ENCODE assay signal across 20 cellular contexts in the genomic region with DNA sequence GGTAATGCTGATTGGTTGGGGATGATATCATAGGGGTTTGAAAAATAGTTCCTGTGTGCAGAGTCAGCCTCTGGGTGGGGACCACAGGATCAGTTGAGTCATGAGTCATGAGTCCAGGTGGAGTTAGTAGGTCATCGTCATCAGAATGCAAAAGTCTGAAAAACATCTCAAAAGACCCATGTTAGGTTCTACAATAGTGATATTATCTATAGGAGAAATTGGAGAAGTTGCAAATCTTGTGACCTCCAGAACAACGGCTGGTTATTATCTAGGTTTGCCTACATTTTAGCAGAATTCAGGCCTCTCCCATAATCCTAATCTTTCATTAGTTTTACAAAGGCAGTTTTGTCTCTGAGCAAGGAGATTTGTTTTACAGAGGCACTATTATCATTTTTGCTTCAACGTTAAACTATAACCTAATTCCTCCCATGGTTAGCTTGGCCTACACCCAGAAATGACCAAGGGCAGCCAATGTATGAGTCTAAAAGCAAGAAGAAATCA. TPM values are rescaled to one million over a fixed set of nuclear protein-coding genes. Genes with fewer than 3 reads are reported as not detected.
DNase-seq lines count a peak whose midpoint lies in the region; ATAC-seq, FAIRE-seq and TF ChIP-seq lines count a peak whose summit lies in the region.
"Had no signal": no experiment of that assay in that cellular context is flagged by ENCODE, and none has a peak within 500 bp of the region (broad histone marks: within the 10 kb centered on the region; RNA-seq: fewer than 3 reads in every experiment).

No MANE protein-coding gene starts in this region.

- H4K8ac ChIP-seq in trophoblast cell (ENCODE audit: low read depth, low read length) = no peak overlapping the region

- no peak overlapping the region for H3K4me3 ChIP-seq in bronchial epithelial cell (ENCODE audit: low read depth, low read length)
- H3K4me3 ChIP-seq in trophoblast cell (ENCODE audit: low read depth, low read length) = no peak overlapping the region
- H3K4me3 ChIP-seq: adrenal gland, GM12878 had no signal

- H3K4ac ChIP-seq in trophoblast cell (ENCODE audit: low read depth, low read length) = no peak overlapping the region

- H2AK5ac ChIP-seq in trophoblast cell (ENCODE audit: low read length) = no peak overlapping the region

- H2BK12ac ChIP-seq in trophoblast cell (ENCODE audit: low read length) = no peak overlapping the region

- no peak overlapping the region for H4K12ac ChIP-seq in trophoblast cell (ENCODE audit: low read depth, low read length)

- H3K18ac ChIP-seq in trophoblast cell (ENCODE audit: low read length) = no peak overlapping the region

- H2BK120ac ChIP-seq in trophoblast cell (ENCODE audit: insufficient read depth, low read length, poor library complexity) = no peak overlapping the region

- DNase-seq in ELR (ENCODE audit: low read depth) (peak; percentile 73), OCI-M1 (lab: John Stamatoyannopoulos, UW) (peak; percentile 98), bronchial epithelial cell (ENCODE audit: low read depth) (peak; percentile 82), trophoblast cell (peak; percentile 45 to 57), posterior vena cava (ENCODE audit: low spot score) (no peak), hepatic stellate cell (ENCODE audit: low spot score) (no peak), globus pallidus (ENCODE audit: low spot score) (no peak)
- DNase-seq: activated CD4-positive, CD25-positive, alpha-beta regulatory T cell; effector CD4-positive, alpha-beta T cell; hypothalamus; NCI-H1092; nucleus accumbens; stimulated activated CD4-positive, alpha-beta T cell treated with anti-CD3 and anti-CD28 coated beads, Interleukin-2, amount 100 ng/mL, for 24 hours had no signal

- H3K14ac ChIP-seq in trophoblast cell (ENCODE audit: low read length) = no peak overlapping the region

- TF ChIP-seq CTCF in bronchial epithelial cell (IDR thresholded peaks at IDR 0.05; ENCODE audit: insufficient read depth, low read length, severe bottlenecking) = no peak

- H2AFZ ChIP-seq in trophoblast cell (ENCODE audit: insufficient read depth, low read length, poor library complexity) = no peak overlapping the region

- no peak overlapping the region for H2BK5ac ChIP-seq in trophoblast cell (ENCODE audit: low read depth, low read length, poor library complexity)

- H4K91ac ChIP-seq in trophoblast cell (ENCODE audit: low read depth, low read length) = no peak overlapping the region

- H3K9ac ChIP-seq in trophoblast cell (ENCODE audit: low read length) = no peak overlapping the region

- H3K27me3 ChIP-seq in bronchial epithelial cell (ENCODE audit: control insufficient read depth, insufficient read depth, low read length) (no peaks in the 10 kb centered on the region), trophoblast cell (ENCODE audit: insufficient read depth, low read length) (no peaks in the 10 kb centered on the region)
- H3K27me3 ChIP-seq: adrenal gland had no signal

- no peaks in the 10 kb centered on the region for H3K9me3 ChIP-seq in trophoblast cell (ENCODE audit: insufficient read depth, low read depth, low read length)
- H3K9me3 ChIP-seq: adrenal gland had no signal

- H3K36me3 ChIP-seq in bronchial epithelial cell (ENCODE audit: control insufficient read depth, insufficient read depth, low read length) = no peaks in the 10 kb centered on the region
- no peaks in the 10 kb centered on the region for H3K36me3 ChIP-seq in trophoblast cell (ENCODE audit: control insufficient read depth in 1 of 2, insufficient read depth in 2 of 2, low read length in 2 of 2)
- H3K36me3 ChIP-seq: adrenal gland had no signal

- no peak for ATAC-seq in HG03196 (IDR thresholded peaks at IDR 0.05; ENCODE audit: unreplicated experiment)
- ATAC-seq: GM12878, sciatic nerve had no signal

- H3K4me1 ChIP-seq in trophoblast cell (ENCODE audit: control insufficient read depth in 1 of 2, insufficient read depth in 2 of 2, low read length in 2 of 2) = peaks cover 0 to 5% of the 10 kb centered on the region in 2 experiments
- H3K4me1 ChIP-seq: adrenal gland had no signal

- no peak overlapping the region for H3K27ac ChIP-seq in trophoblast cell (ENCODE audit: low read depth, low read length)
- H3K27ac ChIP-seq: adrenal gland had no signal

- no peak overlapping the region for H3K23ac ChIP-seq in trophoblast cell (ENCODE audit: low read length)

- no CpG with 5 or more reads among the region's 3 CpGs for WGBS in trophoblast cell (ENCODE audit: extremely low coverage, insufficient coverage, insufficient read length)

- H3K79me1 ChIP-seq in trophoblast cell (ENCODE audit: low read length) = peaks cover 2% of the 10 kb centered on the region

- intact Hi-C loops in posterior vena cava (cut with DNase I) = no loop called here

- FAIRE-seq in bronchial epithelial cell (lab: Jason Lieb, UNC) = no peak
- FAIRE-seq: GM12878 had no signal

- no peaks in the 10 kb centered on the region for H3K79me2 ChIP-seq in trophoblast cell (ENCODE audit: control insufficient read depth, insufficient read depth, low read length, poor library complexity)

- no peak overlapping the region for H3K4me2 ChIP-seq in trophoblast cell (ENCODE audit: low read length)

RNA-seq across cellular contexts. Expression of gene MS4A2, which starts 38.9 kb away (rescaled TPM):
- total RNA-seq in bronchial epithelial cell (not detected in 2 replicates), posterior vena cava (1 to 10 TPM; 1.2 to 1.4 TPM)
- 0.06 TPM in 1 of 2 replicates, not detected in the other for polyA plus RNA-seq in trophoblast cell (2013)
- total RNA-seq: activated CD8-positive, alpha-beta memory T cell treated with anti-CD3 and anti-CD28 coated beads for 36 hours; G401; GM12878 had no signal
- polyA plus RNA-seq: GM12878, IgD-negative memory B cell had no signal

RNA-seq across cellular contexts. Expression of gene MS4A6A, which starts 55.5 kb away (rescaled TPM):
- total RNA-seq in bronchial epithelial cell (not detected in 2 replicates), posterior vena cava (100 to 1,000 TPM in 1 of 2 donors, 10 to 100 TPM in 1; 50.3 to 190 TPM)
- polyA plus RNA-seq in trophoblast cell (2013) = 0.05 and 0.26 TPM in 2 replicates
- total RNA-seq: activated CD8-positive, alpha-beta memory T cell treated with anti-CD3 and anti-CD28 coated beads for 36 hours; G401 had no signal

Comparison
In these comparisons a context has a peak if more than half of its experiments do, and no peak if none do; other contexts are left out.
1. DNase-seq: peak in ELR (single experiment), OCI-M1 (single experiment), bronchial epithelial cell (single experiment) and trophoblast cell (2 of 2); none in posterior vena cava (single experiment), hepatic stellate cell (single experiment) and globus pallidus (single experiment).
2. RNA of gene MS4A6A, which starts 55.5 kb away (total RNA-seq): 50.3 to 190 TPM in posterior vena cava; not detected in bronchial epithelial cell; every median in the first group is over 10 times any median in the second.